1 cellular context compared by ENCODE assay signal in the genomic region with DNA sequence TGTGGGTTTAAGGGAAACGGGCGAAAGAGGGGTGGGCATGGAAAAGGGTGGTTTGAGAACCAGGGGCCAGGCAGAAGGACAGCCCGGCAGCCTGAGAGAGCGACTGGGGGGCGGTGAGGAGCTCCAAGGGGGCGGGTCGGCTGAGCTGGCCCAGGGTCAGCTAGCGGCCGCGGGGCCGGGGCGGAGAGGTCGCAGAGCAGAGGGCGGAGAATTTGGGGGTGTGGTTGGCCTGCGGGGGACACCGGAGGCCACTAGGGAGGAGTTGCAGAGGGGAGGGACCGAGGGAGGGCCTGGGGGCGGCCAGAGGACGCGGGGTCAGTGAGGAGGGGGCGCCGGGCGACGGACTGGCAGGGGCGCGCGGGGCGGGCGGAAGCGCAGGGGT.
TF ChIP-seq lines count a peak whose summit lies in the region.

No MANE protein-coding gene starts in this region.

TF ChIP-seq in K562, 482 proteins besides CTCF, POLR2A, EP300 and RAD21 (continued from another document):
- peak; percentile 60; the same call in 1 of the 2 replicates for TF ChIP-seq ZBTB7A (IDR thresholded peaks at IDR 0.05; ENCODE audit: borderline replicate concordance, control insufficient read depth, low read depth, low read length)
- TF ChIP-seq, protein P1, sequence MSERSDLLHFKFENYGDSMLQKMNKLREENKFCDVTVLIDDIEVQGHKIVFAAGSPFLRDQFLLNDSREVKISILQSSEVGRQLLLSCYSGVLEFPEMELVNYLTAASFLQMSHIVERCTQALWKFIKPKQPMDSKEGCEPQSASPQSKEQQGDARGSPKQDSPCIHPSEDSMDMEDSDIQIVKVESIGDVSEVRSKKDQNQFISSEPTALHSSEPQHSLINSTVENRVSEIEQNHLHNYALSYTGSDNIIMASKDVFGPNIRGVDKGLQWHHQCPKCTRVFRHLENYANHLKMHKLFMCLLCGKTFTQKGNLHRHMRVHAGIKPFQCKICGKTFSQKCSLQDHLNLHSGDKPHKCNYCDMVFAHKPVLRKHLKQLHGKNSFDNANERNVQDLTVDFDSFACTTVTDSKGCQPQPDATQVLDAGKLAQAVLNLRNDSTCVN (CRISPR knock-in tag; IDR thresholded peaks at IDR 0.05), result no peak
- TF ChIP-seq ZNF324 (CRISPR knock-in tag; IDR thresholded peaks at IDR 0.05), result no peak
- no peak for TF ChIP-seq ELF2 (CRISPR knock-in tag; IDR thresholded peaks at IDR 0.05)
- TF ChIP-seq GABPA (tag; conservative IDR thresholded peaks at IDR 0.05; ENCODE audit: low read depth), result no peak
- TF ChIP-seq ZNF174 (CRISPR knock-in tag; IDR thresholded peaks at IDR 0.05), result no peak
- TF ChIP-seq ZNF583 (CRISPR knock-in tag; IDR thresholded peaks at IDR 0.05), result no peak
- TF ChIP-seq ZNF76 (CRISPR knock-in tag; IDR thresholded peaks at IDR 0.05; ENCODE audit: borderline replicate concordance), result no peak
